29 cellular contexts compared by ENCODE assay signal in the genomic region with DNA sequence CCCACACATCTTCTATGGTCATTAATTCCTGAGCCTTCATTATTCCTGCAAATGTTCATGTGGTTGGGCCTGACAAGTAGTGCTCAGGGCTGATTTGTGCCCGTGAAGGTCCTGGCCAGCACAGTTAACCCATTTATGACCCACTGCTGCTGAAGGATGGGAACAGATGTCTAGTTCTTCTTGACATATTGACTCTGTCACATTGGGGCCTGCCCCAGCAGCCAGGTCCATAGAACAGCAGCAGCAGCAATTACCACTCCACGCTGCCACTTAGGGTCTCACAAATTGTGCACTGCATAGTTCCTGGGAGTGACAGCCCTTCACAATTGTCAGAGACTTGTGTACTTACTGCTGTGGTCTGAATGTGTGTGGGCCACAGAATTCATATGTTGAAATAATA.
"Had no signal": no experiment of that assay in that cellular context is flagged by ENCODE, and none has a peak within 500 bp of the region (broad histone marks: within the 10 kb centered on the region; RNA-seq: fewer than 3 reads in every experiment).

No MANE protein-coding gene starts in this region.

- H3K36me3 ChIP-seq: adrenal gland, esophagus muscularis mucosa, gastrocnemius medialis, heart right ventricle, WERI-Rb-1 had no signal

- H3K27me3 ChIP-seq: adrenal gland, body of pancreas, esophagus muscularis mucosa, foreskin keratinocyte, gastrocnemius medialis, heart right ventricle had no signal

- H3K9me3 ChIP-seq: adrenal gland, body of pancreas, esophagus muscularis mucosa, gastrocnemius medialis had no signal

- H3K4me3 ChIP-seq: adrenal gland, body of pancreas, esophagus muscularis mucosa, gastrocnemius medialis, heart right ventricle had no signal

- DNase-seq: activated B cell treated with CpG ODN at 0.5 μM for 24 hours; activated CD4-positive, alpha-beta memory T cell treated with anti-CD3 and anti-CD28 coated beads for 36 hours; activated CD4-positive, alpha-beta T cell treated with anti-CD3 and anti-CD28 coated beads for 36 hours; activated CD4-positive, alpha-beta T cell treated with anti-CD3 and anti-CD28 coated beads, Interleukin-2, amount 10 ng/mL, durations not matched to agents 24 days and 14 days; activated CD8-positive, alpha-beta memory T cell treated with anti-CD3 and anti-CD28 coated beads, Interleukin-2, amount 10 ng/mL, durations not matched to agents 7 days and 5 days; activated CD8-positive, alpha-beta memory T cell treated with anti-CD3 and anti-CD28 coated beads, Interleukin-2, amount 50 U/mL, for 4 hours; activated CD8-positive, alpha-beta T cell treated with anti-CD3 and anti-CD28 coated beads, Interleukin-2, amount 10 ng/mL, durations not matched to agents 7 days and 5 days; activated effector memory CD4-positive, alpha-beta T cell treated with anti-CD3 and anti-CD28 coated beads, Interleukin-2, amount 50 U/mL, for 16 hours; activated naive CD4-positive, alpha-beta T cell treated with anti-CD3 and anti-CD28 coated beads for 36 hours; activated naive CD8-positive, alpha-beta T cell treated with anti-CD3 and anti-CD28 coated beads for 36 hours; activated naive CD8-positive, alpha-beta T cell treated with anti-CD3 and anti-CD28 coated beads, Interleukin-2, amount 50 U/mL, for 24 hours; activated T-cell treated with anti-CD3 and anti-CD28 coated beads, Interleukin-2, amount 50 U/mL, for 1 hour; activated T-cell treated with anti-CD3 and anti-CD28 coated beads, Interleukin-2, amount 50 U/mL, for 48 hours; adrenal gland; aorta; body of pancreas; caudate nucleus; cortex of kidney; dermis blood vessel endothelial cell; effector CD4-positive, alpha-beta T cell; effector memory CD8-positive, alpha-beta T cell; erythroblast; foreskin keratinocyte; gastrocnemius medialis; heart right ventricle; T-helper 17 cell; T1000; WERI-Rb-1 had no signal

- H3K27ac ChIP-seq: adrenal gland, body of pancreas, esophagus muscularis mucosa, foreskin keratinocyte, gastrocnemius medialis, heart right ventricle, WERI-Rb-1 had no signal

- H3K4me1 ChIP-seq: adrenal gland, body of pancreas, esophagus muscularis mucosa, gastrocnemius medialis, heart right ventricle had no signal
